ENCODE assay signal across 28 cellular contexts in genomic region chr12:101592931-101593330, GRCh38. TPM values are rescaled to one million over a fixed set of nuclear protein-coding genes. Genes with fewer than 3 reads are reported as not detected.
"Had no signal": no experiment of that assay in that cellular context is flagged by ENCODE, and none has a peak within 500 bp of the region (broad histone marks: within the 10 kb centered on the region; RNA-seq: fewer than 3 reads in every experiment).

No MANE protein-coding gene starts in this region.

- H3K9me3 ChIP-seq: heart left ventricle, sigmoid colon, suprapubic skin, tibial artery, upper lobe of left lung, vagina had no signal

- H3K36me3 ChIP-seq: heart left ventricle, sigmoid colon, suprapubic skin, tibial artery, upper lobe of left lung, vagina had no signal

- H3K27me3 ChIP-seq: sigmoid colon, suprapubic skin, tibial artery, upper lobe of left lung, vagina had no signal

- H3K4me1 ChIP-seq: heart left ventricle, sigmoid colon, suprapubic skin, tibial artery, upper lobe of left lung, vagina had no signal

- H3K4me3 ChIP-seq: coronary artery, heart left ventricle, lung, sigmoid colon, suprapubic skin, tibial artery, upper lobe of left lung, vagina had no signal

- H3K27ac ChIP-seq: coronary artery, heart left ventricle, sigmoid colon, suprapubic skin, tibial artery, upper lobe of left lung, vagina had no signal

- DNase-seq: effector CD4-positive, alpha-beta T cell; endodermal cell; erythroblast; foreskin melanocyte; heart left ventricle; hippocampal formation; left colon; left ventricle myocardium superior; mesenchymal stem cell; midbrain; naive thymus-derived CD4-positive, alpha-beta T cell; nephron progenitor cell; sigmoid colon; stimulated activated CD4-positive, alpha-beta T cell treated with anti-CD3 and anti-CD28 coated beads, Interleukin-4, amount 100 ng/mL, for 1 hour; stimulated activated CD8-positive, alpha-beta memory T cell treated with anti-CD3 and anti-CD28 coated beads, Interleukin-4, amount 100 ng/mL, for 48 hours; stimulated activated naive CD8-positive, alpha-beta T cell treated with anti-CD3 and anti-CD28 coated beads, Interleukin-15, Interleukin-2, amounts not matched to agents 100 U/mL and 50 U/mL, for 24 hours; tibial artery; upper lobe of left lung had no signal

RNA-seq across cellular contexts. Expression of gene MYBPC1, which starts 1.8 kb away (rescaled TPM):
- total RNA-seq: dermis microvascular lymphatic vessel endothelial cell; endodermal cell; endothelial cell of umbilical vein; glomerular endothelial cell; kidney epithelial cell; lung; naive thymus-derived CD4-positive, alpha-beta T cell; omental fat pad; pulmonary artery endothelial cell; vagina had no signal
